In the genomic region with DNA sequence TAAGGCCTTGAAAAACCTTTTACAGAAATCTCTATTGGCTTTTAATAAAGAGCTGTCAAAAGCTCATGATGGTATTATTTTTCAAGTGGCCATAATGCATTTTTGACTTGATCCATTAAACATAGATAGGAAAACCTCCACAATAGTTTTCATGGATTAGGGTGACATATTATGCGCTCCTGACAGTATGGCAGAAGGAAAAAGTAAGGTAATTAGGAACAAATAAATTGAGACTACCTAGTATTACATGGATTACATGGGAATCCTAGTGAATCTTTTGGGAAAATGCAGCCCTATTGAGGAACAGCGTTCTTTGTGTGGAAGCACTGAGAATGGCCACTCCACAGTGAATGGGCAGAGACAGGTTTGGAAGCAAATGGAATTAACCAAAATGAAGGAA, we compare ENCODE assay signal across 26 cellular contexts.
DNase-seq lines count a peak whose midpoint lies in the region; FAIRE-seq and TF ChIP-seq lines count a peak whose summit lies in the region.
"Had no signal": no experiment of that assay in that cellular context is flagged by ENCODE, and none has a peak within 500 bp of the region (broad histone marks: within the 10 kb centered on the region; RNA-seq: fewer than 3 reads in every experiment).

No MANE protein-coding gene starts in this region.

- no peak for TF ChIP-seq POLR2A in tibial nerve (IDR thresholded peaks at IDR 0.05)

- H3K79me2 ChIP-seq in astrocyte (ENCODE audit: insufficient read depth, low read length) (no peaks in the 10 kb centered on the region), neural cell (replicated peaks; ENCODE audit: insufficient read depth, low read length) (no peaks in the 10 kb centered on the region)

- no peaks in the 10 kb centered on the region for H3K9me2 ChIP-seq in neural cell (ENCODE audit: insufficient read depth, low read length)

- no peak overlapping the region for H3K4me3 Mint-ChIP-seq in astrocyte (ENCODE audit: unreplicated experiment)
- H3K4me3 Mint-ChIP-seq: CD14-positive monocyte; CD4-positive, alpha-beta memory T cell; CD4-positive, CD25-positive, alpha-beta regulatory T cell; CD8-positive, alpha-beta memory T cell had no signal

- H3K27me3 ChIP-seq in astrocyte (ENCODE audit: insufficient read depth, low read length) (peaks cover 2% of the 10 kb centered on the region), neural cell (ENCODE audit: insufficient read depth, low read depth, low read length) (no peaks in the 10 kb centered on the region), neuron (ENCODE audit: insufficient read depth, low read length) (no peaks in the 10 kb centered on the region), tibial nerve (no peaks in the 10 kb centered on the region)
- H3K27me3 ChIP-seq: BE2C, BLaER1 had no signal

- no peak for TF ChIP-seq CTCF in astrocyte (IDR thresholded peaks at IDR 0.05; ENCODE audit: insufficient read depth, low read depth, low read length)
- TF ChIP-seq CTCF in neural cell (IDR thresholded peaks at IDR 0.05; ENCODE audit: poor library complexity, severe bottlenecking), result no peak
- TF ChIP-seq CTCF in tibial nerve (IDR thresholded peaks at IDR 0.05), result no peak

- no peaks in the 10 kb centered on the region for H3K27me3 Mint-ChIP-seq in astrocyte (ENCODE audit: low read depth, unreplicated experiment)
- H3K27me3 Mint-ChIP-seq: CD4-positive, CD25-positive, alpha-beta regulatory T cell had no signal

- H3K36me3 ChIP-seq in astrocyte (ENCODE audit: insufficient read depth, low read length) (no peaks in the 10 kb centered on the region), neural cell (ENCODE audit: insufficient read depth, low read length) (no peaks in the 10 kb centered on the region), neuron (ENCODE audit: insufficient read depth, low read length) (no peaks in the 10 kb centered on the region), tibial nerve (no peaks in the 10 kb centered on the region)
- H3K36me3 ChIP-seq: BE2C, BLaER1 had no signal

- no peaks in the 10 kb centered on the region for H3K9me3 ChIP-seq in astrocyte (ENCODE audit: insufficient read depth, low read depth, low read length)
- H3K9me3 ChIP-seq in neural cell (ENCODE audit: low read length), result no peaks in the 10 kb centered on the region
- H3K9me3 ChIP-seq in neuron (ENCODE audit: low read length), result no peaks in the 10 kb centered on the region
- H3K9me3 ChIP-seq in tibial nerve, result no peaks in the 10 kb centered on the region
- H3K9me3 ChIP-seq: BE2C, BLaER1 had no signal

- no peak overlapping the region for H3K27ac Mint-ChIP-seq in astrocyte (ENCODE audit: unreplicated experiment)
- H3K27ac Mint-ChIP-seq: CD14-positive monocyte; CD4-positive, alpha-beta memory T cell; CD4-positive, CD25-positive, alpha-beta regulatory T cell; CD8-positive, alpha-beta memory T cell had no signal

- H3K4me2 ChIP-seq in astrocyte (ENCODE audit: low read length) (no peak overlapping the region), neural cell (ENCODE audit: low read length) (no peak overlapping the region)
- H3K4me2 ChIP-seq: BLaER1 had no signal

- H3K27ac ChIP-seq in astrocyte (ENCODE audit: low read depth, low read length) (no peak overlapping the region), neural cell (ENCODE audit: low read length) (no peak overlapping the region), tibial nerve (no peak overlapping the region)
- H3K27ac ChIP-seq: BLaER1 had no signal

- H2AFZ ChIP-seq in astrocyte (ENCODE audit: low read depth, low read length), result no peak overlapping the region
- H2AFZ ChIP-seq in neural cell (ENCODE audit: low read depth, low read length), result no peak overlapping the region
- H2AFZ ChIP-seq in neuron (ENCODE audit: low read depth, low read length), result peak overlapping the region; percentile 58

- peaks cover 3% of the 10 kb centered on the region for H3K9me3 Mint-ChIP-seq in astrocyte (ENCODE audit: unreplicated experiment)
- H3K9me3 Mint-ChIP-seq: CD14-positive monocyte; CD8-positive, alpha-beta memory T cell had no signal

- H3K9ac ChIP-seq in astrocyte (ENCODE audit: low read length) (no peak overlapping the region), neural cell (ENCODE audit: low read length) (no peak overlapping the region)
- H3K9ac ChIP-seq: BLaER1 had no signal

- DNase-seq in astrocyte (ENCODE audit: low read depth) (no peak), tibial nerve (ENCODE audit: low spot score in 2 of 2) (no peak), germinal center (ENCODE audit: low spot score) (no peak), NCI-H2107 treated with DMSO at 0.1 percent for 48 hours (lab: John Stamatoyannopoulos, UW; ENCODE audit: unreplicated experiment) (no peak)
- DNase-seq: 8988T; ACHN; BE2C; C1 segment of cervical spinal cord; CD4-positive, alpha-beta memory T cell; CD4-positive, CD25-positive, alpha-beta regulatory T cell; CD8-positive, alpha-beta memory T cell; COR-L47; DMS 273 treated with DMSO at 0.1 percent for 48 hours; DMS153; DMS53; DMS79; DND-41; EL; GDM1 had no signal

- TF ChIP-seq EP300 in neural cell (conservative IDR thresholded peaks at IDR 0.05; ENCODE audit: poor library complexity, severe bottlenecking), result no peak
- TF ChIP-seq EP300 in tibial nerve (IDR thresholded peaks at IDR 0.05), result no peak

- FAIRE-seq in astrocyte (lab: Jason Lieb, UNC), result peak; percentile 41
- FAIRE-seq: GM12878, GM12892, GM18507 had no signal

- TF ChIP-seq RAD21 in neural cell (conservative IDR thresholded peaks at IDR 0.05), result no peak

- H3F3A ChIP-seq in neural cell (ENCODE audit: insufficient read depth, low read length, poor library complexity, severe bottlenecking), result no peaks in the 10 kb centered on the region

- 51 to 67% methylated on average over 2 of the region's 2 CpGs for WGBS in tibial nerve, 2 donors

- H3K4me1 Mint-ChIP-seq in astrocyte (ENCODE audit: low read depth, unreplicated experiment), result peaks cover 33% of the 10 kb centered on the region
- H3K4me1 Mint-ChIP-seq: CD14-positive monocyte; CD4-positive, alpha-beta memory T cell; CD4-positive, CD25-positive, alpha-beta regulatory T cell; CD8-positive, alpha-beta memory T cell had no signal

- H3K4me3 ChIP-seq in astrocyte (ENCODE audit: insufficient read depth, low read depth, low read length) (no peak overlapping the region), neural cell (ENCODE audit: low read length) (no peak overlapping the region), neuron (ENCODE audit: low read length) (no peak overlapping the region), tibial nerve (no peak overlapping the region)
- H3K4me3 ChIP-seq: BLaER1, GM12878 had no signal

- H3K4me1 ChIP-seq in astrocyte (ENCODE audit: insufficient read depth, low read length) (peaks cover 21% of the 10 kb centered on the region), neuron (ENCODE audit: insufficient read depth, low read length) (peaks cover 23% of the 10 kb centered on the region), tibial nerve (no peaks in the 10 kb centered on the region)
- H3K4me1 ChIP-seq: BE2C had no signal

- no peaks in the 10 kb centered on the region for H4K20me1 ChIP-seq in astrocyte (ENCODE audit: insufficient read depth, low read length)
- no peaks in the 10 kb centered on the region for H4K20me1 ChIP-seq in neural cell (ENCODE audit: insufficient read depth)
- H4K20me1 ChIP-seq: BLaER1 had no signal

- no peaks in the 10 kb centered on the region for H3K36me3 Mint-ChIP-seq in astrocyte (ENCODE audit: low read depth, unreplicated experiment)
- H3K36me3 Mint-ChIP-seq: CD14-positive monocyte; CD4-positive, alpha-beta memory T cell; CD4-positive, CD25-positive, alpha-beta regulatory T cell; CD8-positive, alpha-beta memory T cell had no signal

TF ChIP-seq in neural cell, 6 proteins besides CTCF, POLR2A, EP300 and RAD21:
- TF ChIP-seq MXI1 (conservative IDR thresholded peaks at IDR 0.05; ENCODE audit: poor library complexity, severe bottlenecking) (no peak), EZH2 (IDR thresholded peaks at IDR 0.05; ENCODE audit: borderline replicate concordance, insufficient read depth, low read length, poor library complexity, severe bottlenecking) (no peak), TAF1 (IDR thresholded peaks at IDR 0.05; ENCODE audit: low read depth) (no peak), SMC3 (conservative IDR thresholded peaks at IDR 0.05; ENCODE audit: poor library complexity) (no peak), POLR2AphosphoS5 (IDR thresholded peaks at IDR 0.05) (peak; percentile 27)
- TF ChIP-seq, protein P1, sequence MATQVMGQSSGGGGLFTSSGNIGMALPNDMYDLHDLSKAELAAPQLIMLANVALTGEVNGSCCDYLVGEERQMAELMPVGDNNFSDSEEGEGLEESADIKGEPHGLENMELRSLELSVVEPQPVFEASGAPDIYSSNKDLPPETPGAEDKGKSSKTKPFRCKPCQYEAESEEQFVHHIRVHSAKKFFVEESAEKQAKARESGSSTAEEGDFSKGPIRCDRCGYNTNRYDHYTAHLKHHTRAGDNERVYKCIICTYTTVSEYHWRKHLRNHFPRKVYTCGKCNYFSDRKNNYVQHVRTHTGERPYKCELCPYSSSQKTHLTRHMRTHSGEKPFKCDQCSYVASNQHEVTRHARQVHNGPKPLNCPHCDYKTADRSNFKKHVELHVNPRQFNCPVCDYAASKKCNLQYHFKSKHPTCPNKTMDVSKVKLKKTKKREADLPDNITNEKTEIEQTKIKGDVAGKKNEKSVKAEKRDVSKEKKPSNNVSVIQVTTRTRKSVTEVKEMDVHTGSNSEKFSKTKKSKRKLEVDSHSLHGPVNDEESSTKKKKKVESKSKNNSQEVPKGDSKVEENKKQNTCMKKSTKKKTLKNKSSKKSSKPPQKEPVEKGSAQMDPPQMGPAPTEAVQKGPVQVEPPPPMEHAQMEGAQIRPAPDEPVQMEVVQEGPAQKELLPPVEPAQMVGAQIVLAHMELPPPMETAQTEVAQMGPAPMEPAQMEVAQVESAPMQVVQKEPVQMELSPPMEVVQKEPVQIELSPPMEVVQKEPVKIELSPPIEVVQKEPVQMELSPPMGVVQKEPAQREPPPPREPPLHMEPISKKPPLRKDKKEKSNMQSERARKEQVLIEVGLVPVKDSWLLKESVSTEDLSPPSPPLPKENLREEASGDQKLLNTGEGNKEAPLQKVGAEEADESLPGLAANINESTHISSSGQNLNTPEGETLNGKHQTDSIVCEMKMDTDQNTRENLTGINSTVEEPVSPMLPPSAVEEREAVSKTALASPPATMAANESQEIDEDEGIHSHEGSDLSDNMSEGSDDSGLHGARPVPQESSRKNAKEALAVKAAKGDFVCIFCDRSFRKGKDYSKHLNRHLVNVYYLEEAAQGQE (IDR thresholded peaks at IDR 0.05; ENCODE audit: borderline replicate concordance), result peak; percentile 99
